Comparison of ENCODE assay signal across 10 cellular contexts in genomic region chr12:6646276-6647082, GRCh38. TPM values are rescaled to one million over a fixed set of nuclear protein-coding genes. Genes with fewer than 3 reads are reported as not detected.
DNase-seq lines count a peak whose midpoint lies in the region; ATAC-seq and TF ChIP-seq lines count a peak whose summit lies in the region.
"Had no signal": no experiment of that assay in that cellular context is flagged by ENCODE, and none has a peak within 500 bp of the region (broad histone marks: within the 10 kb centered on the region; RNA-seq: fewer than 3 reads in every experiment).

No MANE protein-coding gene starts in this region.

- H3K4me1 Mint-ChIP-seq in stimulated activated naive B cell treated with anti-CD40 and anti-IgM and Interleukin-4, amounts not matched to agents 10 μg/mL and 1 μg/mL and 100 μg/mL, for 72 hours = peaks cover 32 to 43% of the 10 kb centered on the region in 2 donors

- ATAC-seq in body of pancreas (peak; percentile 19), GM19455 (IDR thresholded peaks at IDR 0.05; ENCODE audit: unreplicated experiment) (no peak), HG03095 (IDR thresholded peaks at IDR 0.05; ENCODE audit: unreplicated experiment) (no peak)
- ATAC-seq in stimulated activated naive B cell treated with anti-CD40 and anti-IgM and Interleukin-4, amounts not matched to agents 10 μg/mL and 1 μg/mL and 100 μg/mL, for 72 hours (replicated peaks) = no peak

- H3K27ac Mint-ChIP-seq in stimulated activated naive B cell treated with anti-CD40 and anti-IgM and Interleukin-4, amounts not matched to agents 10 μg/mL and 1 μg/mL and 100 μg/mL, for 72 hours = peak overlapping the region; percentile 94

- H3K27ac ChIP-seq in body of pancreas = peak overlapping the region in 1 of 4 donors; percentile 46

- H3K4me3 ChIP-seq in body of pancreas (peak overlapping the region in 1 of 2 donors; percentile 24), kidney epithelial cell (ENCODE audit: low read depth, low read length) (peak overlapping the region; percentile 35)

- DNase-seq in DMS53 (lab: John Stamatoyannopoulos, UW) (peak; percentile 55), DMS53 treated with DMSO at 0.1 percent for 48 hours (lab: John Stamatoyannopoulos, UW; ENCODE audit: unreplicated experiment) (no peak), body of pancreas (no peak), kidney epithelial cell (ENCODE audit: low read depth) (no peak), NCI-H2107 treated with DMSO at 0.1 percent for 48 hours (lab: John Stamatoyannopoulos, UW; ENCODE audit: unreplicated experiment) (no peak)
- DNase-seq in stimulated activated naive B cell treated with anti-CD40 and anti-IgM and Interleukin-4, amounts not matched to agents 10 μg/mL and 1 μg/mL and 100 μg/mL, for 72 hours = no peak
- DNase-seq: 8988T, NCI-H187 treated with DMSO at 0.1 percent for 48 hours had no signal

- H3K27me3 ChIP-seq in body of pancreas (no peaks in the 10 kb centered on the region), kidney epithelial cell (ENCODE audit: control insufficient read depth, insufficient read depth, low read length) (no peaks in the 10 kb centered on the region)

- intact Hi-C loops in body of pancreas (cut with DNase I) = no loop called here

- 48 to 60% methylated on average over 26 to 28 of the region's 28 CpGs for WGBS in body of pancreas, 2 donors

- H3K27me3 Mint-ChIP-seq in stimulated activated naive B cell treated with anti-CD40 and anti-IgM and Interleukin-4, amounts not matched to agents 10 μg/mL and 1 μg/mL and 100 μg/mL, for 72 hours = no peaks in the 10 kb centered on the region

- H3K36me3 ChIP-seq in body of pancreas (replicated peaks in 1 of 2; ENCODE audit: insufficient read depth in 1 of 2, low read depth in 2 of 2) (peaks cover 0 to 11% of the 10 kb centered on the region in 2 donors), kidney epithelial cell (ENCODE audit: control insufficient read depth, insufficient read depth, low read length) (no peaks in the 10 kb centered on the region)

- H3K9me3 Mint-ChIP-seq in stimulated activated naive B cell treated with anti-CD40 and anti-IgM and Interleukin-4, amounts not matched to agents 10 μg/mL and 1 μg/mL and 100 μg/mL, for 72 hours = peaks cover 2 to 3% of the 10 kb centered on the region in 2 donors

- TF ChIP-seq POLR2A in body of pancreas (IDR thresholded peaks at IDR 0.05) = no peak

- peaks cover 10% of the 10 kb centered on the region for H3K4me1 ChIP-seq in body of pancreas

- H3K36me3 Mint-ChIP-seq in stimulated activated naive B cell treated with anti-CD40 and anti-IgM and Interleukin-4, amounts not matched to agents 10 μg/mL and 1 μg/mL and 100 μg/mL, for 72 hours = peaks cover 27 to 33% of the 10 kb centered on the region in 2 donors

- no peak for TF ChIP-seq CTCF in body of pancreas (IDR thresholded peaks at IDR 0.05)
- no peak for TF ChIP-seq CTCF in kidney epithelial cell (IDR thresholded peaks at IDR 0.05; ENCODE audit: insufficient read depth, low read length, poor library complexity, severe bottlenecking)

- peak overlapping the region; percentile 85 to 91 for H3K4me3 Mint-ChIP-seq in stimulated activated naive B cell treated with anti-CD40 and anti-IgM and Interleukin-4, amounts not matched to agents 10 μg/mL and 1 μg/mL and 100 μg/mL, for 72 hours

- no peaks in the 10 kb centered on the region for H3K9me3 ChIP-seq in body of pancreas

RNA-seq across cellular contexts. Expression of gene ACRBP, which starts 0.8 kb away (rescaled TPM):
- total RNA-seq in body of pancreas (1 to 10 TPM in 1 of 2 donors, under 1 TPM in 1; 0.78 to 5.9 TPM), kidney epithelial cell (0.75 and 0.89 TPM in 2 replicates)

RNA-seq across cellular contexts. Expression of gene LPAR5, which starts 10.7 kb away (rescaled TPM):
- 1 to 10 TPM in 1 of 2 donors, under 1 TPM in 1; 0.66 to 3.6 TPM for total RNA-seq in body of pancreas
- 3.8 and 5.2 TPM in 2 replicates for total RNA-seq in kidney epithelial cell

RNA-seq across cellular contexts. Expression of gene ING4, which starts 16.4 kb away (rescaled TPM):
- total RNA-seq in body of pancreas = 10 to 100 TPM; 23.3 to 39.9 TPM
- 31.8 and 34.1 TPM in 2 replicates for total RNA-seq in kidney epithelial cell

RNA-seq across cellular contexts. Expression of gene CHD4, which starts 39.3 kb away (rescaled TPM):
- total RNA-seq in body of pancreas (100 to 1,000 TPM; 114 to 122 TPM), kidney epithelial cell (276 and 287 TPM in 2 replicates)

RNA-seq across cellular contexts. Expression of gene ZNF384, which starts 42.7 kb away (rescaled TPM):
- total RNA-seq in body of pancreas (10 to 100 TPM; 20.0 to 25.4 TPM), kidney epithelial cell (34.0 and 36.6 TPM in 2 replicates)
